ENCODE assay signal across 1 cellular context in genomic region chr7:5594616-5595544, GRCh38.
A peak's percentile ranks its signal among the peaks of the same experiment; 100 is the strongest.
TF ChIP-seq lines count a peak whose summit lies in the region.

No MANE protein-coding gene starts in this region.

TF ChIP-seq in K562, 482 proteins besides CTCF, POLR2A, EP300 and RAD21 (continued from another document and continues in another):
- TF ChIP-seq CHD7 (IDR thresholded peaks at IDR 0.05; ENCODE audit: low read depth, low read length) (no peak), MTA3 (IDR thresholded peaks at IDR 0.05; ENCODE audit: borderline replicate concordance) (0 out of 2 replicates have a peak, but pooled peaks have one; percentile 2), SIN3A (IDR thresholded peaks at IDR 0.05; ENCODE audit: borderline replicate concordance in 2 of 2, control insufficient read depth in 1 of 2, low read depth in 2 of 2, low read length in 2 of 2) (peak; percentile 42 to 78; a peak in 3 of 4 replicates), ZNF253 (CRISPR knock-in tag; conservative IDR thresholded peaks at IDR 0.05) (no peak), EP400 (IDR thresholded peaks at IDR 0.05) (no peak), SMARCE1 (IDR thresholded peaks at IDR 0.05) (no peak), FOXK2 (conservative IDR thresholded peaks at IDR 0.05 in 1 of 2, IDR thresholded peaks at IDR 0.05 in 1 of 2; ENCODE audit: low read depth in 2 of 2) (no peak), TCF7L2 (IDR thresholded peaks at IDR 0.05; ENCODE audit: low read depth, low read length) (no peak), STAT6 (CRISPR knock-in tag; IDR thresholded peaks at IDR 0.05) (no peak), ZNF707 (CRISPR knock-in tag; conservative IDR thresholded peaks at IDR 0.05) (no peak), ZNF431 (CRISPR knock-in tag; IDR thresholded peaks at IDR 0.05) (no peak), MIER1 (IDR thresholded peaks at IDR 0.05; ENCODE audit: low read depth) (0 out of 2 replicates have a peak, but pooled peaks have one; percentile 12), UBTF (IDR thresholded peaks at IDR 0.05; ENCODE audit: borderline replicate concordance in 1 of 2, low read depth in 2 of 2, low read length in 2 of 2) (peak; percentile 18 to 84; a peak in 3 of 4 replicates), ZNF184 (CRISPR knock-in tag; IDR thresholded peaks at IDR 0.05) (no peak), PBX2 (CRISPR knock-in tag; IDR thresholded peaks at IDR 0.05; ENCODE audit: low read depth) (no peak), PBX2 (tag; conservative IDR thresholded peaks at IDR 0.05; ENCODE audit: low read depth) (no peak), RB1 (IDR thresholded peaks at IDR 0.05; ENCODE audit: low read depth) (peak; percentile 51; the same call in 1 of the 2 replicates), ZKSCAN1 (IDR thresholded peaks at IDR 0.05; ENCODE audit: low read depth, low read length) (peak; percentile 61; the same call in 1 of the 2 replicates), ZBTB7A (IDR thresholded peaks at IDR 0.05; ENCODE audit: borderline replicate concordance, control insufficient read depth, low read depth, low read length) (peak; percentile 47; the same call in 1 of the 2 replicates), ZNF583 (CRISPR knock-in tag; IDR thresholded peaks at IDR 0.05) (no peak), BHLHE40 (IDR thresholded peaks at IDR 0.05; ENCODE audit: low read length) (no peak), ZNF764 (CRISPR knock-in tag; IDR thresholded peaks at IDR 0.05; ENCODE audit: low read depth) (no peak), POLR2H (tag; IDR thresholded peaks at IDR 0.05; ENCODE audit: low read depth) (no peak), ZSCAN29 (IDR thresholded peaks at IDR 0.05) (no peak), POLR2B (IDR thresholded peaks at IDR 0.05; ENCODE audit: low read depth, partially characterized antibody) (no peak), MYBL2 (IDR thresholded peaks at IDR 0.05; ENCODE audit: low read depth) (no peak), MYBL2 (CRISPR knock-in tag; IDR thresholded peaks at IDR 0.05; ENCODE audit: borderline replicate concordance) (no peak), CHD1 (IDR thresholded peaks at IDR 0.05; ENCODE audit: low read length) (peak; percentile 66), NUFIP1 (IDR thresholded peaks at IDR 0.05; ENCODE audit: partially characterized antibody) (no peak), GTF2F1 (IDR thresholded peaks at IDR 0.05; ENCODE audit: low read depth, low read length) (0 out of 2 replicates have a peak, but pooled peaks have one; percentile 35), RCOR1 (IDR thresholded peaks at IDR 0.05; ENCODE audit: borderline replicate concordance in 1 of 2, low read depth in 2 of 2, low read length in 2 of 2) (peak in 1 of 2 experiments; percentile 67; a peak in 1 of 4 replicates), HCFC1 (IDR thresholded peaks at IDR 0.05; ENCODE audit: low read depth, low read length) (no peak), DNMT1 (IDR thresholded peaks at IDR 0.05) (no peak), COPS2 (conservative IDR thresholded peaks at IDR 0.05) (no peak), ZKSCAN8 (CRISPR knock-in tag; IDR thresholded peaks at IDR 0.05) (no peak), SPI1 (IDR thresholded peaks at IDR 0.05; ENCODE audit: borderline replicate concordance, low read depth, low read length) (peak; percentile 59; the same call in 1 of the 2 replicates), KAT7 (CRISPR knock-in tag; IDR thresholded peaks at IDR 0.05; ENCODE audit: borderline replicate concordance) (0 out of 2 replicates have a peak, but pooled peaks have one; percentile 50), HMGN3 (IDR thresholded peaks at IDR 0.05; ENCODE audit: borderline replicate concordance, extremely low read depth, insufficient read length, low read depth, low read length) (peak; percentile 4), TFAP4 (CRISPR knock-in tag; IDR thresholded peaks at IDR 0.05; ENCODE audit: borderline replicate concordance) (0 out of 2 replicates have a peak, but pooled peaks have one; percentile 9), SMARCA5 (IDR thresholded peaks at IDR 0.05) (peak; percentile 84), CXXC5 (CRISPR knock-in tag; IDR thresholded peaks at IDR 0.05) (no peak; the same call in 1 of the 2 replicates), TRIM25 (IDR thresholded peaks at IDR 0.05; ENCODE audit: borderline replicate concordance) (no peak)
